Comparison of ENCODE assay signal across 21 cellular contexts in the genomic region with DNA sequence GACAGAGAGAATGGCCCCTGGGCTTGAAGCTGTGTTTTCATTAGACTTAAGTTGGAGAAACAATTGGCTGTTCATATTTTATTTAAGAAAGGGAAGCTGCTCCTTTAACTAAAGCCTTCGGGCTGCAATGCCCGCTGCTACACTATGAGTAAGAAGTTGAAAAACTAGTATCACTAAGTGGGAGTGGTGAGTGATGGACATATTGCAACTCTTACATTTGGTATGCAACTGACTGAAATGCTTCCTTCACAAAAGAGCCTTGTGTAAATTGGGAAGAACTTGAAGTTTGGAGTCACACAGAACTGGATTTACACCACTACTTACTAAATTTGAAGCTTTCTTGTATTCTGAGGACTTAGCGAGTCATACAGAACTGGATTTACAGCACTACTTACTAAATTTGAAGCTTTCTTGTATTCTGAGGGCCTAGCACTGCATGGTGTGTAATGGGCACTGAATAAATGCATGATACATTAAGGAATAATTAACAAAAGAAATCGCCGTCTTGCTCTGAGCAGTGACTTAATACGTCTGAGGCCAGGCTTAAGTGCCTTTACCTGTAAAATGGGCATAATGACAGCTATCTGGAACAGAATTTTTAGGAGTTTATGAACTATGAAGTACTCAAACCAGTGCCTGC.
"Had no signal": no experiment of that assay in that cellular context is flagged by ENCODE, and none has a peak within 500 bp of the region (broad histone marks: within the 10 kb centered on the region; RNA-seq: fewer than 3 reads in every experiment).

No MANE protein-coding gene starts in this region.

- H3K27me3 ChIP-seq: heart left ventricle, left lung, upper lobe of right lung had no signal

- H3K4me1 ChIP-seq: heart left ventricle, left lung, spleen, upper lobe of right lung had no signal

- DNase-seq: activated CD8-positive, alpha-beta memory T cell treated with anti-CD3 and anti-CD28 coated beads for 24 hours; activated CD8-positive, alpha-beta memory T cell treated with anti-CD3 and anti-CD28 coated beads, Interleukin-2, amount 50 U/mL, for 48 hours; activated naive CD4-positive, alpha-beta T cell treated with anti-CD3 and anti-CD28 coated beads for 36 hours; activated naive CD8-positive, alpha-beta T cell treated with anti-CD3 and anti-CD28 coated beads, Interleukin-2, amount 10 ng/mL, durations not matched to agents 7 days and 5 days; activated T-cell treated with anti-CD3 and anti-CD28 coated beads, Interleukin-2, amount 50 U/mL, for 4 hours; amniotic stem cell; cortex of kidney; erythroblast; heart left ventricle; islet precursor cell; left lung; spleen; stimulated activated CD4-positive, alpha-beta T cell treated with anti-CD3 and anti-CD28 coated beads, Interleukin-4, amount 100 ng/mL, for 1 hour; stimulated activated naive CD4-positive, alpha-beta T cell; T-helper 9 cell; upper lobe of right lung had no signal

- H3K4me1 Mint-ChIP-seq: activated naive CD8-positive, alpha-beta T cell treated with anti-CD3 and anti-CD28 coated beads, Interleukin-2, amount 10 ng/mL, durations not matched to agents 7 days and 5 days had no signal

- H3K27ac Mint-ChIP-seq: activated naive CD4-positive, alpha-beta T cell treated with anti-CD3 and anti-CD28 coated beads for 36 hours; activated naive CD8-positive, alpha-beta T cell treated with anti-CD3 and anti-CD28 coated beads, Interleukin-2, amount 10 ng/mL, durations not matched to agents 7 days and 5 days; natural killer cell treated with Interleukin-12 subunit alpha and Interleukin-12 subunit beta and Interleukin-15 and Interleukin-18, amount 100 ng/mL, for 72 hours; progenitor cell of endocrine pancreas; WTC11 had no signal

- H3K4me3 ChIP-seq: heart left ventricle, left lung, lung, spleen, thoracic aorta, upper lobe of right lung had no signal

- H3K27ac ChIP-seq: heart left ventricle, left lung, spleen, thoracic aorta, upper lobe of right lung had no signal

- H3K36me3 Mint-ChIP-seq: activated naive CD8-positive, alpha-beta T cell treated with anti-CD3 and anti-CD28 coated beads, Interleukin-2, amount 10 ng/mL, durations not matched to agents 7 days and 5 days; natural killer cell treated with Interleukin-12 subunit alpha and Interleukin-12 subunit beta and Interleukin-15 and Interleukin-18, amount 100 ng/mL, for 72 hours; WTC11 had no signal

- H3K4me3 Mint-ChIP-seq: activated naive CD4-positive, alpha-beta T cell treated with anti-CD3 and anti-CD28 coated beads for 36 hours; activated naive CD8-positive, alpha-beta T cell treated with anti-CD3 and anti-CD28 coated beads, Interleukin-2, amount 10 ng/mL, durations not matched to agents 7 days and 5 days; activated T-cell treated with anti-CD3 and anti-CD28 coated beads, Interleukin-2, amount 50 U/mL, for 4 hours; natural killer cell treated with Interleukin-12 subunit alpha and Interleukin-12 subunit beta and Interleukin-15 and Interleukin-18, amount 100 ng/mL, for 72 hours; WTC11 had no signal

- H3K36me3 ChIP-seq: heart left ventricle, left lung, spleen, thoracic aorta, upper lobe of right lung had no signal

- H3K27me3 Mint-ChIP-seq: activated naive CD8-positive, alpha-beta T cell treated with anti-CD3 and anti-CD28 coated beads, Interleukin-2, amount 10 ng/mL, durations not matched to agents 7 days and 5 days; progenitor cell of endocrine pancreas had no signal

- ATAC-seq: activated T-cell treated with anti-CD3 and anti-CD28 coated beads, Interleukin-2, amount 50 U/mL, for 4 hours; heart left ventricle; left lung; natural killer cell treated with Interleukin-12 subunit alpha and Interleukin-12 subunit beta and Interleukin-15 and Interleukin-18, amount 100 ng/mL, for 72 hours; upper lobe of right lung; WTC11 had no signal

- H3K9me3 Mint-ChIP-seq: activated naive CD4-positive, alpha-beta T cell treated with anti-CD3 and anti-CD28 coated beads for 36 hours; activated naive CD8-positive, alpha-beta T cell treated with anti-CD3 and anti-CD28 coated beads, Interleukin-2, amount 10 ng/mL, durations not matched to agents 7 days and 5 days; activated T-cell treated with anti-CD3 and anti-CD28 coated beads, Interleukin-2, amount 50 U/mL, for 4 hours had no signal

- H3K9me3 ChIP-seq: heart left ventricle, left lung, spleen, thoracic aorta, upper lobe of right lung had no signal
